8 cellular contexts compared by ENCODE assay signal in genomic region chr19:15555759-15556633, GRCh38. TPM values are rescaled to one million over a fixed set of nuclear protein-coding genes. Genes with fewer than 3 reads are reported as not detected.
DNase-seq lines count a peak whose midpoint lies in the region; ATAC-seq and FAIRE-seq lines count a peak whose summit lies in the region.

No MANE protein-coding gene starts in this region.

- peaks cover 21 to 37% (median 27%) of the 10 kb centered on the region in 7 donors for H3K4me1 Mint-ChIP-seq in naive thymus-derived CD4-positive, alpha-beta T cell

- peaks cover 0 to 8% (median 0%) of the 10 kb centered on the region in 5 donors for H3K27me3 Mint-ChIP-seq in naive thymus-derived CD4-positive, alpha-beta T cell

- CTCF ChIA-PET in naive thymus-derived CD4-positive, alpha-beta T cell (lab: Charles Lee) = interaction anchor here (0.6 to 8.2 kb wide), 24 partner anchors 38 to 464 kb away, joined by 3 to 182 read pairs (median 4); partner anchors contain the start of genes AKAP8, AKAP8L, RASAL3 and WIZ

- H3K9ac ChIP-seq in Karpas-422 (ENCODE audit: low read length) = peak overlapping the region; percentile 50

- peak overlapping the region; percentile 65 to 94 (median 91) for H3K27ac Mint-ChIP-seq in naive thymus-derived CD4-positive, alpha-beta T cell

- no peak overlapping the region for H3K27ac ChIP-seq in Karpas-422 (ENCODE audit: low read length)
- H3K27ac ChIP-seq in naive thymus-derived CD4-positive, alpha-beta T cell (ENCODE audit: low read depth, low read length) = peak overlapping the region; percentile 67

- POLR2A ChIA-PET in naive thymus-derived CD4-positive, alpha-beta T cell (lab: Charles Lee) = interaction anchor here (0.8 to 7.9 kb wide), 8 partner anchors 89 to 464 kb away, joined by 3 to 128 read pairs (median 8); partner anchors contain the start of genes AKAP8, AKAP8L and RASAL3

- DNase-seq in Caki2 (ENCODE audit: low read depth) (peak; percentile 96), Karpas-422 (peak; percentile 96), RCC 7860 (ENCODE audit: low spot score) (peak; percentile 66), fibroblast of gingiva (ENCODE audit: low read depth) (peak; percentile 84)
- DNase-seq in activated T-cell treated with anti-CD3 and anti-CD28 coated beads, Interleukin-2, amount 50 U/mL, for 48 hours = peak; percentile 99 to 100
- peak; percentile 89 to 98 (median 94) for DNase-seq in naive thymus-derived CD4-positive, alpha-beta T cell
- peak; percentile 93 to 97 for DNase-seq in stimulated activated CD8-positive, alpha-beta memory T cell treated with anti-CD3 and anti-CD28 coated beads, Interleukin-7, amount 100 ng/mL, for 48 hours (ENCODE audit: extremely low read depth in 1 of 2, low read depth in 1 of 2)

- H3K36me3 Mint-ChIP-seq in naive thymus-derived CD4-positive, alpha-beta T cell = no peaks in the 10 kb centered on the region

- no peaks in the 10 kb centered on the region for H3K9me3 ChIP-seq in Karpas-422 (ENCODE audit: low read length)
- H3K9me3 ChIP-seq in naive thymus-derived CD4-positive, alpha-beta T cell (ENCODE audit: control insufficient read depth in 2 of 3, low read length in 3 of 3) = no peaks in the 10 kb centered on the region

- H3K4me3 Mint-ChIP-seq in naive thymus-derived CD4-positive, alpha-beta T cell = peak overlapping the region; percentile 79 to 96 (median 86)

- peaks cover 7% of the 10 kb centered on the region for H3K4me1 ChIP-seq in Karpas-422 (ENCODE audit: low read length)
- H3K4me1 ChIP-seq in naive thymus-derived CD4-positive, alpha-beta T cell (ENCODE audit: control insufficient read depth in 2 of 2, insufficient read depth in 2 of 2, low read length in 2 of 2) = peaks cover 5 to 8% of the 10 kb centered on the region in 2 donors

- H3K4me2 ChIP-seq in Karpas-422 (ENCODE audit: low read depth, low read length, poor library complexity, severe bottlenecking) = peak overlapping the region; percentile 68

- H3K36me3 ChIP-seq in Karpas-422 (ENCODE audit: insufficient read depth, low read length) = no peaks in the 10 kb centered on the region
- H3K36me3 ChIP-seq in naive thymus-derived CD4-positive, alpha-beta T cell (ENCODE audit: control insufficient read depth in 2 of 3, insufficient read depth in 3 of 3, low read length in 3 of 3) = no peaks in the 10 kb centered on the region

- no peaks in the 10 kb centered on the region for H3K9me2 ChIP-seq in Karpas-422 (replicated peaks; ENCODE audit: insufficient read depth, low read length)

- no peaks in the 10 kb centered on the region for H4K20me1 ChIP-seq in Karpas-422 (ENCODE audit: insufficient read depth, low read depth, low read length)

- ATAC-seq in GM21619 (IDR thresholded peaks at IDR 0.05; ENCODE audit: unreplicated experiment) = peak; percentile 81
- ATAC-seq in naive thymus-derived CD4-positive, alpha-beta T cell = peak; percentile 93

- peaks cover 0 to 5% (median 0%) of the 10 kb centered on the region in 11 donors for H3K9me3 Mint-ChIP-seq in naive thymus-derived CD4-positive, alpha-beta T cell

- FAIRE-seq in RCC 7860 (lab: Jason Lieb, UNC) = no peak

- in situ Hi-C loops in Caki2 (cut with HindIII; ENCODE audit: low pct_unique_long_range_greater_than_20kb, low sequenced_read_pairs) = no loop called here

- intact Hi-C loops in naive thymus-derived CD4-positive, alpha-beta T cell (cut with micrococcal nuclease) = loop anchor here (1.0 to 5.0 kb wide), 13 partner anchors 44 to 464 kb away; partner anchors contain the start of genes AKAP8 (in 2 of the 2), BRD4 (in 1 of the 2) and RASAL3 (in 1 of the 2)

- no peaks in the 10 kb centered on the region for H3K79me2 ChIP-seq in Karpas-422 (ENCODE audit: low read length)

- H3K4me3 ChIP-seq in Karpas-422 (ENCODE audit: low read length) = peak overlapping the region; percentile 52; the same call in 1 of the 2 replicates
- H3K4me3 ChIP-seq in naive thymus-derived CD4-positive, alpha-beta T cell (ENCODE audit: low read length) = peak overlapping the region; percentile 62

- no peaks in the 10 kb centered on the region for H3K27me3 ChIP-seq in Karpas-422 (ENCODE audit: low read length)
- no peaks in the 10 kb centered on the region for H3K27me3 ChIP-seq in naive thymus-derived CD4-positive, alpha-beta T cell (ENCODE audit: control insufficient read depth in 2 of 2, insufficient read depth in 2 of 2, low read length in 2 of 2)

- H2AFZ ChIP-seq in Karpas-422 (ENCODE audit: low read length) = peak overlapping the region; percentile 92

RNA-seq across cellular contexts. Expression of gene CYP4F22, which starts 47.7 kb away (rescaled TPM):
- not detected in 2 replicates for total RNA-seq in Caki2 (2014; rRNA removed; shearing (Covaris generic); ENCODE audit: low replicate concordance)
- not detected in 2 replicates for total RNA-seq in Karpas-422 (2014; rRNA removed; shearing (Covaris generic); ENCODE audit: low replicate concordance)
- total RNA-seq in naive thymus-derived CD4-positive, alpha-beta T cell = 1 to 10 TPM in 1 of 5 experiments, under 1 TPM in 3, not detected in 1; 0.24 to 3.6 (median 0.28) TPM
- under 1 TPM in 1 of 2 donors, not detected in 1; 0.15 TPM for polyA plus RNA-seq in naive thymus-derived CD4-positive, alpha-beta T cell

RNA-seq across cellular contexts. Expression of gene CYP4F8, which starts 59.0 kb away (rescaled TPM):
- total RNA-seq in Caki2 (2014; rRNA removed; shearing (Covaris generic); ENCODE audit: low replicate concordance) = 0.24 TPM in 1 of 2 replicates, not detected in the other
- not detected in 2 replicates for total RNA-seq in Karpas-422 (2014; rRNA removed; shearing (Covaris generic); ENCODE audit: low replicate concordance)
- not detected for total RNA-seq in naive thymus-derived CD4-positive, alpha-beta T cell
- not detected for polyA plus RNA-seq in naive thymus-derived CD4-positive, alpha-beta T cell
